13 cellular contexts compared by ENCODE assay signal in genomic region chr12:105348561-105348960, GRCh38.
"Had no signal": no experiment of that assay in that cellular context is flagged by ENCODE, and none has a peak within 500 bp of the region (broad histone marks: within the 10 kb centered on the region; RNA-seq: fewer than 3 reads in every experiment).

No MANE protein-coding gene starts in this region.

- H3K36me3 ChIP-seq: colonic mucosa, esophagus squamous epithelium had no signal

- H3K27ac ChIP-seq: colonic mucosa, esophagus squamous epithelium, foreskin keratinocyte, parathyroid adenoma had no signal

- H3K4me1 ChIP-seq: colonic mucosa, parathyroid adenoma had no signal

- H3K4me3 ChIP-seq: colonic mucosa, esophagus squamous epithelium had no signal

- H3K27me3 ChIP-seq: colonic mucosa, esophagus squamous epithelium, foreskin keratinocyte had no signal

- H3K9me3 ChIP-seq: colonic mucosa, esophagus squamous epithelium had no signal

- H3K9me3 Mint-ChIP-seq: activated naive CD8-positive, alpha-beta T cell treated with anti-CD3 and anti-CD28 coated beads, Interleukin-2, amount 50 U/mL, for 24 hours; nephron progenitor cell had no signal

- ATAC-seq: activated naive CD8-positive, alpha-beta T cell treated with anti-CD3 and anti-CD28 coated beads, Interleukin-2, amount 50 U/mL, for 24 hours; foreskin keratinocyte had no signal

- DNase-seq: activated CD4-positive, alpha-beta T cell treated with anti-CD3 and anti-CD28 coated beads, Interleukin-2, amount 10 ng/mL, durations not matched to agents 7 days and 5 days; activated CD8-positive, alpha-beta memory T cell treated with anti-CD3 and anti-CD28 coated beads for 24 hours; activated naive CD8-positive, alpha-beta T cell treated with anti-CD3 and anti-CD28 coated beads, Interleukin-2, amount 50 U/mL, for 24 hours; aorta; colonic mucosa; esophagus squamous epithelium; foreskin keratinocyte; kidney glomerular epithelial cell; mesenchymal stem cell; nephron progenitor cell; stimulated activated CD4-positive, alpha-beta T cell treated with anti-CD3 and anti-CD28 coated beads, Interleukin-1b, Interleukin-23, amount 100 ng/mL, for 48 hours; SW 1271 had no signal

- H2AFZ ChIP-seq: parathyroid adenoma had no signal

- H3K4me3 Mint-ChIP-seq: activated CD4-positive, alpha-beta T cell treated with anti-CD3 and anti-CD28 coated beads, Interleukin-2, amount 10 ng/mL, durations not matched to agents 7 days and 5 days; activated naive CD8-positive, alpha-beta T cell treated with anti-CD3 and anti-CD28 coated beads, Interleukin-2, amount 50 U/mL, for 24 hours; nephron progenitor cell had no signal

- H3K27me3 Mint-ChIP-seq: activated CD4-positive, alpha-beta T cell treated with anti-CD3 and anti-CD28 coated beads, Interleukin-2, amount 10 ng/mL, durations not matched to agents 7 days and 5 days; activated naive CD8-positive, alpha-beta T cell treated with anti-CD3 and anti-CD28 coated beads, Interleukin-2, amount 50 U/mL, for 24 hours had no signal

- H3K9ac ChIP-seq: parathyroid adenoma had no signal

- H3K27ac Mint-ChIP-seq: nephron progenitor cell had no signal
